1 cellular context compared by ENCODE assay signal in the genomic region with DNA sequence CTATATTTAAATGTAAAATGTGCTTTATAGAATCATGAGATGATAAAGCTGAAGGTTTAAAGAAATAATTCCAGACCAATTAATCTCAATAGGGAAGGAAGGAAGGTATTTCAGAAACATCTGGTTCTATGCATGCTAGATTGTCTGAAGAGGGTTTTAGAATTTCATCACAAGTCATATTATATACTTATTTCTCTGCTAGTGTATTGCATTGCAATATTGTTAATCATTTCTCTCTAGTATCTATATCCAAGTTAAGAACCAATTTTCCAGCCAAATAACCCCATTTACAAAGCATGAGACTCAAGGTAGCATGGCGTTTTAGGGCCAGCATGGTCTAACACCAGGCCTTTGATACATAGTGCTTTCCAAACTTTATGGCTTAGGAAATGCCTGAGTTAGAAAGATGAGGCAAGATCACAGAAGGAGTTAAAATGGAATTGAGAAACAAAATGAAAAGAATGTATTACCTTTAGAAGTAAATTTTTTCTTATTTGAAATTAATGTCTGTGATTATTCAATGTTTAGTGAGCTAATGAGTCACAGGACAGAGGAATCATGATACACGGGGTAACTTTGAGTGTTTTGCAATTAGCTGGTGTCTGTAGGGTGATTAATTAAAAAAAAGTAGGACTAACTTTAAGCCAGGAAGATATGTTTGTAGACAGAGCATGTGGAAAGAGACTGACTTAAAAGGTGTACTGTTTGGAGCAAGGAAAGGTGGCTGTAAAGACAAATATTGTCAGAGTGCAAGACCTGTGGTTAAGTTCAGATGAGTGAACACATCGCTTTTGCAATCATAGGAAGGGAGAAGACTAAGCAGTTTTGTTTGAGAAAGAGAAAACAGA.
A peak's percentile ranks its signal among the peaks of the same experiment; 100 is the strongest.
TF ChIP-seq lines count a peak whose summit lies in the region.

No MANE protein-coding gene starts in this region.

TF ChIP-seq in HepG2, 621 proteins besides CTCF, POLR2A, EP300 and RAD21 (continued from another document and continues in another):
- TF ChIP-seq, protein P1, sequence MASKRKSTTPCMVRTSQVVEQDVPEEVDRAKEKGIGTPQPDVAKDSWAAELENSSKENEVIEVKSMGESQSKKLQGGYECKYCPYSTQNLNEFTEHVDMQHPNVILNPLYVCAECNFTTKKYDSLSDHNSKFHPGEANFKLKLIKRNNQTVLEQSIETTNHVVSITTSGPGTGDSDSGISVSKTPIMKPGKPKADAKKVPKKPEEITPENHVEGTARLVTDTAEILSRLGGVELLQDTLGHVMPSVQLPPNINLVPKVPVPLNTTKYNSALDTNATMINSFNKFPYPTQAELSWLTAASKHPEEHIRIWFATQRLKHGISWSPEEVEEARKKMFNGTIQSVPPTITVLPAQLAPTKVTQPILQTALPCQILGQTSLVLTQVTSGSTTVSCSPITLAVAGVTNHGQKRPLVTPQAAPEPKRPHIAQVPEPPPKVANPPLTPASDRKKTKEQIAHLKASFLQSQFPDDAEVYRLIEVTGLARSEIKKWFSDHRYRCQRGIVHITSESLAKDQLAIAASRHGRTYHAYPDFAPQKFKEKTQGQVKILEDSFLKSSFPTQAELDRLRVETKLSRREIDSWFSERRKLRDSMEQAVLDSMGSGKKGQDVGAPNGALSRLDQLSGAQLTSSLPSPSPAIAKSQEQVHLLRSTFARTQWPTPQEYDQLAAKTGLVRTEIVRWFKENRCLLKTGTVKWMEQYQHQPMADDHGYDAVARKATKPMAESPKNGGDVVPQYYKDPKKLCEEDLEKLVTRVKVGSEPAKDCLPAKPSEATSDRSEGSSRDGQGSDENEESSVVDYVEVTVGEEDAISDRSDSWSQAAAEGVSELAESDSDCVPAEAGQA (IDR thresholded peaks at IDR 0.05; ENCODE audit: low read depth), result no peak
- TF ChIP-seq, protein P1 (CRISPR knock-in tag; IDR thresholded peaks at IDR 0.05; ENCODE audit: borderline replicate concordance), result 0 out of 2 replicates have a peak, but pooled peaks have one; percentile 30
- 0 out of 2 replicates have a peak, but pooled peaks have one; percentile 1 for TF ChIP-seq ZNF652 (CRISPR knock-in tag; IDR thresholded peaks at IDR 0.05; ENCODE audit: borderline replicate concordance, low read depth)
- 0 out of 2 replicates have a peak, but pooled peaks have one; percentile 13 for TF ChIP-seq HNF4G (IDR thresholded peaks at IDR 0.05; ENCODE audit: borderline replicate concordance, low read depth, low read length)
- TF ChIP-seq HNF4G (CRISPR knock-in tag; IDR thresholded peaks at IDR 0.05; ENCODE audit: borderline replicate concordance, low read depth), result no peak
- TF ChIP-seq SALL2 (CRISPR knock-in tag; IDR thresholded peaks at IDR 0.05), result no peak
- peak; percentile 74; the same call in 1 of the 2 replicates for TF ChIP-seq SALL1 (CRISPR knock-in tag; IDR thresholded peaks at IDR 0.05)
- TF ChIP-seq JUNB (CRISPR knock-in tag; IDR thresholded peaks at IDR 0.05; ENCODE audit: borderline replicate concordance), result peak; percentile 33; the same call in 1 of the 2 replicates
- peak; percentile 85 for TF ChIP-seq FOSL2 (CRISPR knock-in tag; IDR thresholded peaks at IDR 0.05)
- TF ChIP-seq FOSL1 (CRISPR knock-in tag; IDR thresholded peaks at IDR 0.05; ENCODE audit: borderline replicate concordance), result peak; percentile 37; the same call in 1 of the 2 replicates
- peak; percentile 51; the same call in 1 of the 2 replicates for TF ChIP-seq MED13 (CRISPR knock-in tag; IDR thresholded peaks at IDR 0.05)
- no peak for TF ChIP-seq PAX8 (CRISPR knock-in tag; IDR thresholded peaks at IDR 0.05; ENCODE audit: borderline replicate concordance)
- TF ChIP-seq TGIF2 (CRISPR knock-in tag; IDR thresholded peaks at IDR 0.05), result peak; percentile 57; the same call in 1 of the 2 replicates
- no peak for TF ChIP-seq ZNF567 (CRISPR knock-in tag; IDR thresholded peaks at IDR 0.05; ENCODE audit: borderline replicate concordance)
- TF ChIP-seq NR2F6 (IDR thresholded peaks at IDR 0.05), result peak; percentile 69
- TF ChIP-seq NR2F6 (CRISPR knock-in tag; IDR thresholded peaks at IDR 0.05), result peak; percentile 75
- no peak for TF ChIP-seq BRCA1 (CRISPR knock-in tag; IDR thresholded peaks at IDR 0.05)
- TF ChIP-seq RFX5 (IDR thresholded peaks at IDR 0.05; ENCODE audit: low read depth, low read length), result no peak
- TF ChIP-seq ZNF282 (IDR thresholded peaks at IDR 0.05; ENCODE audit: partially characterized antibody), result no peak
- TF ChIP-seq ZNF224 (CRISPR knock-in tag; IDR thresholded peaks at IDR 0.05), result no peak
- TF ChIP-seq ZNF703 (CRISPR knock-in tag; IDR thresholded peaks at IDR 0.05; ENCODE audit: borderline replicate concordance), result no peak
- no peak for TF ChIP-seq ZSCAN31 (CRISPR knock-in tag; IDR thresholded peaks at IDR 0.05; ENCODE audit: low read depth)
- TF ChIP-seq STAT5B (CRISPR knock-in tag; IDR thresholded peaks at IDR 0.05), result no peak
- peak; percentile 48; the same call in 1 of the 2 replicates for TF ChIP-seq SIX1 (CRISPR knock-in tag; IDR thresholded peaks at IDR 0.05; ENCODE audit: borderline replicate concordance)
- peak; percentile 71; the same call in 1 of the 2 replicates for TF ChIP-seq MIER2 (CRISPR knock-in tag; IDR thresholded peaks at IDR 0.05)
- TF ChIP-seq, protein P2, sequence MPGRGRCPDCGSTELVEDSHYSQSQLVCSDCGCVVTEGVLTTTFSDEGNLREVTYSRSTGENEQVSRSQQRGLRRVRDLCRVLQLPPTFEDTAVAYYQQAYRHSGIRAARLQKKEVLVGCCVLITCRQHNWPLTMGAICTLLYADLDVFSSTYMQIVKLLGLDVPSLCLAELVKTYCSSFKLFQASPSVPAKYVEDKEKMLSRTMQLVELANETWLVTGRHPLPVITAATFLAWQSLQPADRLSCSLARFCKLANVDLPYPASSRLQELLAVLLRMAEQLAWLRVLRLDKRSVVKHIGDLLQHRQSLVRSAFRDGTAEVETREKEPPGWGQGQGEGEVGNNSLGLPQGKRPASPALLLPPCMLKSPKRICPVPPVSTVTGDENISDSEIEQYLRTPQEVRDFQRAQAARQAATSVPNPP (CRISPR knock-in tag; IDR thresholded peaks at IDR 0.05), result peak; percentile 42; the same call in 1 of the 2 replicates
- 0 out of 2 replicates have a peak, but pooled peaks have one; percentile 62 for TF ChIP-seq ZNF557 (CRISPR knock-in tag; IDR thresholded peaks at IDR 0.05)
- TF ChIP-seq ZNF12 (CRISPR knock-in tag; IDR thresholded peaks at IDR 0.05), result peak; percentile 82
- TF ChIP-seq, protein P3, sequence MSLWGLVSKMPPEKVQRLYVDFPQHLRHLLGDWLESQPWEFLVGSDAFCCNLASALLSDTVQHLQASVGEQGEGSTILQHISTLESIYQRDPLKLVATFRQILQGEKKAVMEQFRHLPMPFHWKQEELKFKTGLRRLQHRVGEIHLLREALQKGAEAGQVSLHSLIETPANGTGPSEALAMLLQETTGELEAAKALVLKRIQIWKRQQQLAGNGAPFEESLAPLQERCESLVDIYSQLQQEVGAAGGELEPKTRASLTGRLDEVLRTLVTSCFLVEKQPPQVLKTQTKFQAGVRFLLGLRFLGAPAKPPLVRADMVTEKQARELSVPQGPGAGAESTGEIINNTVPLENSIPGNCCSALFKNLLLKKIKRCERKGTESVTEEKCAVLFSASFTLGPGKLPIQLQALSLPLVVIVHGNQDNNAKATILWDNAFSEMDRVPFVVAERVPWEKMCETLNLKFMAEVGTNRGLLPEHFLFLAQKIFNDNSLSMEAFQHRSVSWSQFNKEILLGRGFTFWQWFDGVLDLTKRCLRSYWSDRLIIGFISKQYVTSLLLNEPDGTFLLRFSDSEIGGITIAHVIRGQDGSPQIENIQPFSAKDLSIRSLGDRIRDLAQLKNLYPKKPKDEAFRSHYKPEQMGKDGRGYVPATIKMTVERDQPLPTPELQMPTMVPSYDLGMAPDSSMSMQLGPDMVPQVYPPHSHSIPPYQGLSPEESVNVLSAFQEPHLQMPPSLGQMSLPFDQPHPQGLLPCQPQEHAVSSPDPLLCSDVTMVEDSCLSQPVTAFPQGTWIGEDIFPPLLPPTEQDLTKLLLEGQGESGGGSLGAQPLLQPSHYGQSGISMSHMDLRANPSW (CRISPR knock-in tag; IDR thresholded peaks at IDR 0.05; ENCODE audit: borderline replicate concordance), result no peak
- peak; percentile 59; the same call in 1 of the 2 replicates for TF ChIP-seq BRD4 (CRISPR knock-in tag; IDR thresholded peaks at IDR 0.05)
- TF ChIP-seq ZNF772 (CRISPR knock-in tag; IDR thresholded peaks at IDR 0.05), result 0 out of 2 replicates have a peak, but pooled peaks have one; percentile 31
- TF ChIP-seq TBX3 (IDR thresholded peaks at IDR 0.05; ENCODE audit: borderline replicate concordance), result peak; percentile 86; the same call in 1 of the 2 replicates
- no peak for TF ChIP-seq SUZ12 (IDR thresholded peaks at IDR 0.05; ENCODE audit: low read depth, low read length)
- TF ChIP-seq CEBPB (IDR thresholded peaks at IDR 0.05; ENCODE audit: borderline replicate concordance, low read depth, low read length), result peak; percentile 86
- peak; percentile 95 for TF ChIP-seq FOXJ3 (CRISPR knock-in tag; IDR thresholded peaks at IDR 0.05; ENCODE audit: borderline replicate concordance)
- no peak for TF ChIP-seq ZNF367 (CRISPR knock-in tag; IDR thresholded peaks at IDR 0.05; ENCODE audit: borderline replicate concordance)
- TF ChIP-seq YEATS4 (CRISPR knock-in tag; IDR thresholded peaks at IDR 0.05; ENCODE audit: borderline replicate concordance), result peak; percentile 15; the same call in 1 of the 2 replicates
- TF ChIP-seq, protein P4, sequence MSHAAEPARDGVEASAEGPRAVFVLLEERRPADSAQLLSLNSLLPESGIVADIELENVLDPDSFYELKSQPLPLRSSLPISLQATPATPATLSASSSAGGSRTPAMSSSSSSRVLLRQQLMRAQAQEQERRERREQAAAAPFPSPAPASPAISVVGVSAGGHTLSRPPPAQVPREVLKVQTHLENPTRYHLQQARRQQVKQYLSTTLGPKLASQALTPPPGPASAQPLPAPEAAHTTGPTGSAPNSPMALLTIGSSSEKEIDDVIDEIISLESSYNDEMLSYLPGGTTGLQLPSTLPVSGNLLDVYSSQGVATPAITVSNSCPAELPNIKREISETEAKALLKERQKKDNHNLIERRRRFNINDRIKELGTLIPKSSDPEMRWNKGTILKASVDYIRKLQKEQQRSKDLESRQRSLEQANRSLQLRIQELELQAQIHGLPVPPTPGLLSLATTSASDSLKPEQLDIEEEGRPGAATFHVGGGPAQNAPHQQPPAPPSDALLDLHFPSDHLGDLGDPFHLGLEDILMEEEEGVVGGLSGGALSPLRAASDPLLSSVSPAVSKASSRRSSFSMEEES (CRISPR knock-in tag; IDR thresholded peaks at IDR 0.05), result peak; percentile 64; the same call in 1 of the 2 replicates
- no peak for TF ChIP-seq MED8 (CRISPR knock-in tag; IDR thresholded peaks at IDR 0.05; ENCODE audit: insufficient replicate concordance)
- peak; percentile 94 for TF ChIP-seq POGZ (CRISPR knock-in tag; IDR thresholded peaks at IDR 0.05)
- no peak for TF ChIP-seq RBFOX2 (IDR thresholded peaks at IDR 0.05; ENCODE audit: low read depth, low read length)
- peak; percentile 80; the same call in 1 of the 2 replicates for TF ChIP-seq SOX5 (CRISPR knock-in tag; IDR thresholded peaks at IDR 0.05; ENCODE audit: borderline replicate concordance)
- TF ChIP-seq ONECUT2 (CRISPR knock-in tag; IDR thresholded peaks at IDR 0.05), result peak; percentile 42
- no peak for TF ChIP-seq RFXAP (CRISPR knock-in tag; IDR thresholded peaks at IDR 0.05; ENCODE audit: borderline replicate concordance)
- peak; percentile 91; the same call in 1 of the 2 replicates for TF ChIP-seq ZNF7 (CRISPR knock-in tag; IDR thresholded peaks at IDR 0.05)
- TF ChIP-seq, protein P5, sequence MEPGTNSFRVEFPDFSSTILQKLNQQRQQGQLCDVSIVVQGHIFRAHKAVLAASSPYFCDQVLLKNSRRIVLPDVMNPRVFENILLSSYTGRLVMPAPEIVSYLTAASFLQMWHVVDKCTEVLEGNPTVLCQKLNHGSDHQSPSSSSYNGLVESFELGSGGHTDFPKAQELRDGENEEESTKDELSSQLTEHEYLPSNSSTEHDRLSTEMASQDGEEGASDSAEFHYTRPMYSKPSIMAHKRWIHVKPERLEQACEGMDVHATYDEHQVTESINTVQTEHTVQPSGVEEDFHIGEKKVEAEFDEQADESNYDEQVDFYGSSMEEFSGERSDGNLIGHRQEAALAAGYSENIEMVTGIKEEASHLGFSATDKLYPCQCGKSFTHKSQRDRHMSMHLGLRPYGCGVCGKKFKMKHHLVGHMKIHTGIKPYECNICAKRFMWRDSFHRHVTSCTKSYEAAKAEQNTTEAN (CRISPR knock-in tag; conservative IDR thresholded peaks at IDR 0.05), result peak; percentile 81
- 0 out of 2 replicates have a peak, but pooled peaks have one; percentile 11 for TF ChIP-seq ZNF121 (CRISPR knock-in tag; IDR thresholded peaks at IDR 0.05)
- TF ChIP-seq FOXO1 (CRISPR knock-in tag; IDR thresholded peaks at IDR 0.05), result peak; percentile 90
- TF ChIP-seq ZNF709 (CRISPR knock-in tag; IDR thresholded peaks at IDR 0.05), result no peak
- no peak for TF ChIP-seq RBAK (CRISPR knock-in tag; IDR thresholded peaks at IDR 0.05)
- TF ChIP-seq ZNF543 (CRISPR knock-in tag; IDR thresholded peaks at IDR 0.05), result no peak
- TF ChIP-seq, protein P6, sequence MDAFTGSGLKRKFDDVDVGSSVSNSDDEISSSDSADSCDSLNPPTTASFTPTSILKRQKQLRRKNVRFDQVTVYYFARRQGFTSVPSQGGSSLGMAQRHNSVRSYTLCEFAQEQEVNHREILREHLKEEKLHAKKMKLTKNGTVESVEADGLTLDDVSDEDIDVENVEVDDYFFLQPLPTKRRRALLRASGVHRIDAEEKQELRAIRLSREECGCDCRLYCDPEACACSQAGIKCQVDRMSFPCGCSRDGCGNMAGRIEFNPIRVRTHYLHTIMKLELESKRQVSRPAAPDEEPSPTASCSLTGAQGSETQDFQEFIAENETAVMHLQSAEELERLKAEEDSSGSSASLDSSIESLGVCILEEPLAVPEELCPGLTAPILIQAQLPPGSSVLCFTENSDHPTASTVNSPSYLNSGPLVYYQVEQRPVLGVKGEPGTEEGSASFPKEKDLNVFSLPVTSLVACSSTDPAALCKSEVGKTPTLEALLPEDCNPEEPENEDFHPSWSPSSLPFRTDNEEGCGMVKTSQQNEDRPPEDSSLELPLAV (CRISPR knock-in tag; conservative IDR thresholded peaks at IDR 0.05; ENCODE audit: low read depth), result no peak
